9 cellular contexts compared by ENCODE assay signal in genomic region chr3:153927107-153927506, GRCh38.
DNase-seq lines count a peak whose midpoint lies in the region; ATAC-seq, FAIRE-seq and TF ChIP-seq lines count a peak whose summit lies in the region.
"Had no signal": no experiment of that assay in that cellular context is flagged by ENCODE, and none has a peak within 500 bp of the region (broad histone marks: within the 10 kb centered on the region; RNA-seq: fewer than 3 reads in every experiment).

No MANE protein-coding gene starts in this region.

- TF ChIP-seq EP300 in GM12878 (IDR thresholded peaks at IDR 0.05; ENCODE audit: borderline replicate concordance in 1 of 2, control insufficient read depth in 1 of 2, low read depth in 2 of 2, low read length in 2 of 2), result no peak

- no peaks in the 10 kb centered on the region for H4K20me1 ChIP-seq in GM12878 (ENCODE audit: control insufficient read depth, insufficient read depth)

- H3K9me3 ChIP-seq in GM12878 (replicated peaks; ENCODE audit: control insufficient read depth, insufficient read depth, low read length), result no peaks in the 10 kb centered on the region
- no peaks in the 10 kb centered on the region for H3K9me3 ChIP-seq in pancreas
- H3K9me3 ChIP-seq: SJSA1 had no signal

- H3K9ac ChIP-seq in GM12878 (ENCODE audit: control insufficient read depth, insufficient read depth, low read length), result no peak overlapping the region

- FAIRE-seq in GM12878 (lab: Jason Lieb, UNC), result no peak
- FAIRE-seq in pancreas (lab: Jason Lieb, UNC), result no peak

- no peak overlapping the region for H2AFZ ChIP-seq in GM12878 (ENCODE audit: control insufficient read depth, low read depth, low read length)

- in situ Hi-C loops in GM12878 (cut with MboI), result no loop called here

- TF ChIP-seq POLR2A in GM12878 (IDR thresholded peaks at IDR 0.05; ENCODE audit: low read depth, low read length), result no peak

- CTCF ChIA-PET in GM12878 (lab: Yijun Ruan, JAX), result interaction anchor here (0.7 to 6.4 kb wide), 3 partner anchors 30 to 72 kb away, joined by 3 to 46 read pairs (median 3); no protein-coding TSS in a partner anchor

- no peak overlapping the region for H3K27ac ChIP-seq in GM12878 (ENCODE audit: control insufficient read depth, insufficient read depth)
- no peak overlapping the region for H3K27ac ChIP-seq in pancreas
- no peak overlapping the region for H3K27ac ChIP-seq in caudate nucleus (ENCODE audit: low read depth, low read length)
- H3K27ac ChIP-seq: SJSA1 had no signal

- no peaks in the 10 kb centered on the region for H3K79me2 ChIP-seq in GM12878 (ENCODE audit: control insufficient read depth, insufficient read depth, low read length)

- H3K27me3 ChIP-seq in GM12878 (replicated peaks in 1 of 2; ENCODE audit: control insufficient read depth in 2 of 2, insufficient read depth in 2 of 2, low read length in 1 of 2) (no peaks in the 10 kb centered on the region), pancreas (no peaks in the 10 kb centered on the region)
- H3K27me3 ChIP-seq: SJSA1 had no signal

- POLR2A ChIA-PET in GM12878 (lab: Charles Lee), result no interaction called here

- ATAC-seq in GM18858 (IDR thresholded peaks at IDR 0.05; ENCODE audit: unreplicated experiment) (peak; percentile 62), HG03571 (IDR thresholded peaks at IDR 0.05; ENCODE audit: unreplicated experiment) (peak; percentile 74), GM12878 (peak; percentile 85), pancreas (peak in 3 of 4 donors; percentile 29 to 56 (median 46)), HG02763 (IDR thresholded peaks at IDR 0.05; ENCODE audit: unreplicated experiment) (no peak)

- H3K36me3 ChIP-seq in GM12878 (ENCODE audit: control insufficient read depth in 2 of 2, insufficient read depth in 2 of 2, low read length in 1 of 2), result no peaks in the 10 kb centered on the region
- no peaks in the 10 kb centered on the region for H3K36me3 ChIP-seq in pancreas
- H3K36me3 ChIP-seq: SJSA1 had no signal

- RAD21 ChIA-PET in GM12878 (lab: Charles Lee; ENCODE audit: unreplicated experiment), result interaction anchor here (2.0 kb wide), 1 partner anchor 140 kb away, joined by 4 read pairs; no protein-coding TSS in a partner anchor

- SMC1A ChIA-PET in GM12878 (lab: Charles Lee; ENCODE audit: uncharacterized antibody, unreplicated experiment), result interaction anchor here (2.1 to 5.4 kb wide), 3 partner anchors 30 to 142 kb away, joined by 4 to 27 read pairs (median 26); no protein-coding TSS in a partner anchor

- DNase-seq in GM12878 (ENCODE audit: low read depth, low spot score), result peak; percentile 2
- no peak for DNase-seq in pancreas
- no peak for DNase-seq in caudate nucleus (lab: John Stamatoyannopoulos, UW)
- DNase-seq in stimulated activated CD4-positive, alpha-beta T cell treated with anti-CD3 and anti-CD28 coated beads, Interleukin-15, amount 100 ng/mL, for 24 hours, result no peak
- DNase-seq in mucosa of gallbladder (ENCODE audit: low spot score), result no peak

- TF ChIP-seq CTCF in GM12878 (IDR thresholded peaks at IDR 0.05 in 2 of 3, conservative IDR thresholded peaks at IDR 0.05 in 1 of 3; ENCODE audit: control insufficient read depth in 2 of 3, extremely low read depth in 1 of 3, insufficient read depth in 1 of 3, low read depth in 3 of 3, low read length in 3 of 3) (peak in 1 of 3 experiments; percentile 36; a peak in 2 of 6 replicates), pancreas (IDR thresholded peaks at IDR 0.05) (no peak)

- no peak overlapping the region for H3K4me2 ChIP-seq in GM12878 (ENCODE audit: control insufficient read depth, insufficient read depth)

- no peaks in the 10 kb centered on the region for H3K4me1 ChIP-seq in GM12878 (ENCODE audit: control insufficient read depth, insufficient read depth, low read length)
- H3K4me1 ChIP-seq in pancreas, result no peaks in the 10 kb centered on the region

- H3K4me3 ChIP-seq in GM12878, result no peak overlapping the region
- H3K4me3 ChIP-seq in pancreas, result no peak overlapping the region
- H3K4me3 ChIP-seq: SJSA1 had no signal

- intact Hi-C loops in GM12878 (cut with micrococcal nuclease; ENCODE audit: unreplicated experiment) (loop anchor here (1.0 to 10.0 kb wide), 3 partner anchors 71 to 762 kb away; partner anchors contain the start of gene RAP2B), pancreas (cut with DNase I) (no loop called here)

- WGBS in GM12878 (ENCODE audit: insufficient coverage, insufficient replicate concordance, low lambda C conversion rate, missing lambda C conversion rate), result 53% methylated on average over 5 of the region's 5 CpGs
- WGBS in pancreas, 2 donors, result 54 to 66% methylated on average over 5 of the region's 5 CpGs

- BruUV-seq in GM12878 (replicated peaks; lab: Mats Ljungman, UMichigan), result no TSS peak

- no peak for TF ChIP-seq RAD21 in GM12878 (IDR thresholded peaks at IDR 0.05; ENCODE audit: insufficient read depth, low read depth, low read length)

TF ChIP-seq in GM12878, 131 proteins besides CTCF, POLR2A, EP300 and RAD21:
- TF ChIP-seq SMC3 (IDR thresholded peaks at IDR 0.05; ENCODE audit: borderline replicate concordance, low read length) (peak; percentile 50; the same call in 1 of the 2 replicates), ZNF622 (IDR thresholded peaks at IDR 0.05) (no peak), E4F1 (IDR thresholded peaks at IDR 0.05; ENCODE audit: borderline replicate concordance, partially characterized antibody) (no peak), JUNB (IDR thresholded peaks at IDR 0.05) (no peak)
